Comparison of ENCODE assay signal across 1 cellular context in the genomic region with DNA sequence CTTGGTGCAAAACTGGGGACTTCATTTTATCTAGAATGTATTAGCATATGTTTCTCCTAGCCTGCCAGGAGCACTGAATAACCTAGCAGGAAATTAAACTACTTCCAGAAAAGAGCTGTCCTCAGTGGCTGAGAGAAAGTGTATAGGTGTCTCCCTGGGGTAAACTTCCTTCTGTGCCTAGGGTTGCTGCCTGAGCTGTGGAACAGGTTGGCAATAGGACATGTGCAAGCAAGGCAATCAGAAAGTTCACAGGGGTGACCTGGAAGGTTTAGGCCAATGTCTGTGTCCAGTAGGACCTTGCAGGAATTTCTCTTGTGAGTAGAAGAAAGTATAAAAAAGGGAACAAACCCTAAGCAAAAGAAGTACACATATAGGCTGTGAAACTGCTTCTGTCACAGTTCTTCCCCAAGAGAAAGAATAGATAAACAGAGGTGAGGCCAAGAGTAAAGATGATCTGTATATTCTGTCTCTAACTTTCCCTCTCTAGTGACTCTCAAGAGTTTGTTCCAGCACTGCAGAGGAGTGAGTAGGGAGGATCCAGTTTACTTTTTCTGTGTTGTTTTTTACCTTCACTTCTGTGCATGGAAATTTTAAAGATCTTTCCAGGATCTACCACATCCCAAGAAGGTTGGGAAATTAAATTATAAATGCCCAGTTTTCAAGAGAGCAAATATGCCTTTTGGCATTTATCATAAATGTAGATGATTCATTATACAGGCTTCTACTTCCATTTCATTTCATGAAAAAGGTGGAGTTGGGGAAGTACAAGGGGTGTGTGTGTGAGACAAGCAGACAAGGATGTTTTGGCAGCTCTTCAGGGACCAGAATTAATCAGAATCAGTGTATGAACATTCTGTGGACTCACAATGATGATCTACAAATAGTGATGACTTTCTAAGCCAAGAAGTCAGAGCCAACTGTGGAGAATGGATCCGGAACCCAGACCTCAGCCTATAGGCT.
TF ChIP-seq lines count a peak whose summit lies in the region.

No MANE protein-coding gene starts in this region.

TF ChIP-seq in K562, 482 proteins besides CTCF, POLR2A, EP300 and RAD21 (continued from another document):
- TF ChIP-seq FOS (IDR thresholded peaks at IDR 0.05; ENCODE audit: extremely low read depth, insufficient read length) = no peak
- TF ChIP-seq FOXA1 (IDR thresholded peaks at IDR 0.05; ENCODE audit: borderline replicate concordance) = no peak
- TF ChIP-seq EP400 (IDR thresholded peaks at IDR 0.05) = no peak
- TF ChIP-seq PRPF4 (IDR thresholded peaks at IDR 0.05; ENCODE audit: insufficient read depth, low read depth, low read length, poor library complexity, severe bottlenecking) = no peak
- no peak for TF ChIP-seq DACH1 (IDR thresholded peaks at IDR 0.05; ENCODE audit: partially characterized antibody)
- no peak for TF ChIP-seq ZNF24 (IDR thresholded peaks at IDR 0.05)
- TF ChIP-seq TGIF2 (CRISPR knock-in tag; IDR thresholded peaks at IDR 0.05) = no peak
